8 cellular contexts compared by ENCODE assay signal in the genomic region with DNA sequence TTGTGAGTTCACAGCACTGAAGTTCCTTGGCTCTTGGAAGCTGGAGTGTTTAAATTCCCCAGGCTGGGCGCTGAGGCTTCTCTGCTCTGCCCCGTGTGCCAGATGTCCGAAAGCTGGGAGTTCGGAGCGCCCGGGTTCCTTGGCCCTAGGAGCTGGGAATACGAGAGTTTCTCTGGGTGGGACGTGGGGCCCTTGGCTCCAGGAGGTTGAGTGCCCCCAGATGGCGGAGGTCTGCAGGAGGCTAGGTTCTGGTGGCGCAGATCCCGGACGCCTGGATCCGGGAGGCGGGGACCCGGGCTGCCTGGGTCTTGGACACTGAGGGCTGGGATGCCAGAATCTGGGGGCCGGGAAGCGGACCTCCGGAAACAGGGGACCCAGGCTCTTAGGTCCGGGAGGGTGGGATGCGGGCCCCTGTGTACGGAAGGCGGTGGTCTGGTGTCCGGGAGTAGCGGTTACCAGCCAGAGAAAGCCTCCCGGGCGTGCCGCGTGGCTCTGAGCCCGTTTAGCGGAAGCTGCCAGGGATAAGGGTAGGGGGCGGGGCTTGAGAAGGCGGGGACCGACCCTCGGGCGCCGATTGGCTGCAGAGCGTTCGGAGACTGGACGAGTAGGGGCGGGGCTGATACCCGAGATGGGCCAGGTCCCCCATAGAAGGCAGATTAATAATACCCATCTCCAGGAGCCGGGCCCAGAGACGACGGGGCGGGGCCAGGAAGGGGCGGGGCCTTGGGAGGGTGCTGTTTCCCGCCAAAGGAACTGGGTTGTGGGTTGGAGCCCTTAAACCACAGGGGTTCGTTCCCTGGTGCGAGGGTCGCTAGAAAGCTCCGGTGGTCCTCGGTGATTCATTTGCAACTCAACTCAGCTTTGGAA. TPM values are rescaled to one million over a fixed set of nuclear protein-coding genes. Genes with fewer than 3 reads are reported as not detected.
DNase-seq lines count a peak whose midpoint lies in the region; ATAC-seq and TF ChIP-seq lines count a peak whose summit lies in the region.

A gene (minus strand): TSS at position 494 of the 867 bp plus-strand sequence. CDS start 629 bp downstream, outside the sequence.

- no peak for TF ChIP-seq CTCF in fibroblast of the aortic adventitia (IDR thresholded peaks at IDR 0.05; ENCODE audit: insufficient read depth, low read length)
- no peak for TF ChIP-seq CTCF in nephron progenitor cell (IDR thresholded peaks at IDR 0.05)

- DNase-seq in Daoy (ENCODE audit: low read depth) (peak; percentile 99), H4 (ENCODE audit: low spot score) (peak; percentile 98), MG63 (peak; percentile 99), fibroblast of the aortic adventitia (ENCODE audit: low read depth) (peak; percentile 96), nephron progenitor cell (peak; percentile 99)
- DNase-seq in stimulated activated naive CD8-positive, alpha-beta T cell treated with anti-CD3 and anti-CD28 coated beads, Interleukin-15, Interleukin-2, amounts not matched to agents 100 U/mL and 50 U/mL, for 24 hours: peak; percentile 99

- H3K4me3 ChIP-seq in MG63 (peak within 1 kb of the TSS; percentile 79), fibroblast of the aortic adventitia (ENCODE audit: low read depth, low read length) (peak within 1 kb of the TSS; percentile 96)

- peaks cover 40% of the 10 kb centered on the region for H3K36me3 ChIP-seq in MG63

- H3K27me3 ChIP-seq in MG63: no peaks in the 10 kb centered on the region

- H3K4me1 Mint-ChIP-seq in activated T-helper 17 cell treated with anti-CD3 and anti-CD28 coated beads, Interleukin-2, amount 50 U/mL, for 72 hours: peaks cover 31% of the 10 kb centered on the region
- peaks cover 53% of the 10 kb centered on the region for H3K4me1 Mint-ChIP-seq in nephron progenitor cell

- ATAC-seq in activated T-helper 17 cell treated with anti-CD3 and anti-CD28 coated beads, Interleukin-2, amount 50 U/mL, for 72 hours (replicated peaks): peak; percentile 84
- ATAC-seq in stimulated activated naive CD8-positive, alpha-beta T cell treated with anti-CD3 and anti-CD28 coated beads, Interleukin-15, Interleukin-2, amounts not matched to agents 100 U/mL and 50 U/mL, for 24 hours: peak; percentile 79

- H3K27ac Mint-ChIP-seq in activated T-helper 17 cell treated with anti-CD3 and anti-CD28 coated beads, Interleukin-2, amount 50 U/mL, for 72 hours: peak within 1 kb of the TSS; percentile 99
- no peak within 1 kb of the TSS for H3K27ac Mint-ChIP-seq in nephron progenitor cell

- H3K4me3 Mint-ChIP-seq in activated T-helper 17 cell treated with anti-CD3 and anti-CD28 coated beads, Interleukin-2, amount 50 U/mL, for 72 hours: peak within 1 kb of the TSS; percentile 97
- H3K4me3 Mint-ChIP-seq in nephron progenitor cell: peak within 1 kb of the TSS; percentile 93

- H3K9me3 Mint-ChIP-seq in activated T-helper 17 cell treated with anti-CD3 and anti-CD28 coated beads, Interleukin-2, amount 50 U/mL, for 72 hours: no peaks in the 10 kb centered on the region
- H3K9me3 Mint-ChIP-seq in nephron progenitor cell: no peaks in the 10 kb centered on the region

- H3K27me3 Mint-ChIP-seq in activated T-helper 17 cell treated with anti-CD3 and anti-CD28 coated beads, Interleukin-2, amount 50 U/mL, for 72 hours: no peaks in the 10 kb centered on the region
- peaks cover 16% of the 10 kb centered on the region for H3K27me3 Mint-ChIP-seq in nephron progenitor cell (ENCODE audit: low read depth, poor library complexity)

- TF ChIP-seq POLR2A in Raji (IDR thresholded peaks at IDR 0.05; ENCODE audit: insufficient read depth, low read depth, low read length): peak; percentile 100

- no peaks in the 10 kb centered on the region for H3K9me3 ChIP-seq in MG63

- peaks cover 41% of the 10 kb centered on the region for H3K36me3 Mint-ChIP-seq in activated T-helper 17 cell treated with anti-CD3 and anti-CD28 coated beads, Interleukin-2, amount 50 U/mL, for 72 hours (ENCODE audit: low read depth)
- H3K36me3 Mint-ChIP-seq in nephron progenitor cell (ENCODE audit: low read depth): no peaks in the 10 kb centered on the region

RNA-seq across cellular contexts. Expression of the gene that starts here (rescaled TPM):
- total RNA-seq in Daoy (2014; rRNA removed; shearing (Covaris generic)): 117 and 141 TPM in 2 replicates
- total RNA-seq in H4 (2014; rRNA removed; shearing (Covaris generic)): 159 and 163 TPM in 2 replicates
- 170 and 305 TPM in 2 replicates for total RNA-seq in MG63 (2014; rRNA removed; shearing (Covaris generic); ENCODE audit: low replicate concordance)
- total RNA-seq in activated T-helper 17 cell treated with anti-CD3 and anti-CD28 coated beads, Interleukin-2, amount 50 U/mL, for 72 hours: 100 to 1,000 TPM; 119 to 221 TPM
- 84.1 and 158 TPM in 2 replicates for total RNA-seq in fibroblast of the aortic adventitia (ENCODE audit: low replicate concordance)

Comparison
In these comparisons a context has a peak if more than half of its experiments do, and no peak if none do; other contexts are left out.
1. Peak in every context shown above with its lines: DNase-seq, ATAC-seq and H3K4me3 ChIP-seq.